Comparison of ENCODE assay signal across 12 cellular contexts in the genomic region with DNA sequence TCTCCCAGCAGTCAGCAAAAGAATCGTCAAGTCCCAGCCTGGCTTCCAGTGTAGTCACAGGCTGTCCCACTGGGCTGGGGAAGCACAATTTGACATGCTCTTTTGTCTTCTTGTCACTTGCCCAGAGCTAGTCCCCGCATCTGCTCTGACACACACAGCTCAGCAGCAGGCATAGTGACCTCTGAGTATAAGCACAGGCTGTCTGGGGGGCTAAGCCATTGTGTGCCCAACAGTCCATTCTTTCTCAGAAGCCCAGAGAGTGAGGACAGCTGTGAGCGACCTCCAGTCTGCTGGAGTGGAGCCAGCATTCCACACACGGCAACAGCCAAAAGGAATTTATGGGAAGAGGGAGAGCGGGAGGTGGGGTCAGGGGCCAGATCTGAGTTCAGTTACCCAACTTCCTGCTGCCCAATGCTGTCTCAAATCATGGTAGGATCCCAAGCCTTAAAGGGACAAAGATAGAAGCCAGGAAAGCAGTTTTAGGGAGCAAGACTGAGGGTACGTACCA. TPM values are rescaled to one million over a fixed set of nuclear protein-coding genes. Genes with fewer than 3 reads are reported as not detected.
DNase-seq lines count a peak whose midpoint lies in the region; ATAC-seq and TF ChIP-seq lines count a peak whose summit lies in the region.
"Had no signal": no experiment of that assay in that cellular context is flagged by ENCODE, and none has a peak within 500 bp of the region (broad histone marks: within the 10 kb centered on the region; RNA-seq: fewer than 3 reads in every experiment).

No MANE protein-coding gene starts in this region.

- WGBS in H9 (ENCODE audit: extremely low coverage, insufficient read length, low lambda C conversion rate) = no CpG with 5 or more reads among the region's 6 CpGs

- H3K4ac ChIP-seq in H9 (ENCODE audit: low read depth, low read length) = no peak overlapping the region

- H2BK15ac ChIP-seq in H9 (ENCODE audit: low read depth, low read length) = no peak overlapping the region

- no peak overlapping the region for H2BK20ac ChIP-seq in H9 (ENCODE audit: low read depth, low read length, poor library complexity, severe bottlenecking)

- intact Hi-C loops in left ventricle myocardium inferior (cut with micrococcal nuclease) (no loop called here), OCI-LY7 (cut with micrococcal nuclease; ENCODE audit: unreplicated experiment) (no loop called here)

- H3K79me2 ChIP-seq in H9 (ENCODE audit: insufficient read depth, low read length) (no peaks in the 10 kb centered on the region), OCI-LY7 (ENCODE audit: insufficient read depth, low read depth, low read length) (no peaks in the 10 kb centered on the region)

- no peaks in the 10 kb centered on the region for H3K36me3 Mint-ChIP-seq in H9 (ENCODE audit: insufficient read depth in 1 of 3, low read depth in 3 of 3)

- no peak overlapping the region for H3K9ac ChIP-seq in H9 (ENCODE audit: extremely low read depth, insufficient read length, low read length)

- no peaks in the 10 kb centered on the region for H3K23me2 ChIP-seq in H9 (ENCODE audit: insufficient read length, low read depth, low read length, poor library complexity, severe bottlenecking)

- ATAC-seq in GM18502 (IDR thresholded peaks at IDR 0.05; ENCODE audit: poor library complexity, unreplicated experiment) (no peak), HG02623 (IDR thresholded peaks at IDR 0.05; ENCODE audit: unreplicated experiment) (no peak)

- H2AK5ac ChIP-seq in H9 (ENCODE audit: insufficient read length, low read length) = no peak overlapping the region

- no peak overlapping the region for H3K14ac ChIP-seq in H9 (ENCODE audit: insufficient read depth, low read length)

- BruUV-seq in OCI-LY7 (replicated peaks; lab: Mats Ljungman, UMichigan) = no TSS peak

- H3K4me1 ChIP-seq in H9 (ENCODE audit: insufficient read depth, low read length) (no peaks in the 10 kb centered on the region), left ventricle myocardium inferior (peaks cover 27% of the 10 kb centered on the region), OCI-LY7 (ENCODE audit: insufficient read depth, low read length, poor library complexity, severe bottlenecking) (no peaks in the 10 kb centered on the region)

- POLR2A ChIA-PET in OCI-LY7 (lab: Charles Lee) = no interaction called here

- H4K20me1 ChIP-seq in H9 (ENCODE audit: control insufficient read depth, insufficient read depth, insufficient read length) (no peaks in the 10 kb centered on the region), OCI-LY7 (ENCODE audit: insufficient read depth, low read length) (no peaks in the 10 kb centered on the region)

- H3K27ac ChIP-seq in H9 (ENCODE audit: insufficient read length, low read depth, low read length) (no peak overlapping the region), left ventricle myocardium inferior (replicated peaks) (peak overlapping the region; percentile 23), OCI-LY7 (ENCODE audit: low read depth, low read length, poor library complexity, severe bottlenecking) (no peak overlapping the region)
- H3K27ac ChIP-seq: thoracic aorta had no signal

- CTCF ChIA-PET in OCI-LY7 (lab: Charles Lee; ENCODE audit: unreplicated experiment) = no interaction called here

- H2BK12ac ChIP-seq in H9 (ENCODE audit: insufficient read length, low read depth, low read length) = no peak overlapping the region

- no peak overlapping the region for H3K4me3 Mint-ChIP-seq in H9
- H3K4me3 Mint-ChIP-seq: IgD-negative memory B cell had no signal

- H3K56ac ChIP-seq in H9 (ENCODE audit: insufficient read length, low read depth, low read length) = no peak overlapping the region

- no peak overlapping the region for H4K91ac ChIP-seq in H9 (ENCODE audit: insufficient read length, low read depth, low read length)

- no peaks in the 10 kb centered on the region; the same call in 1 of the 2 replicates for H3K27me3 Mint-ChIP-seq in H9 (ENCODE audit: low read depth)

- peak; percentile 39 for DNase-seq in H9
- DNase-seq in T1000 (lab: John Stamatoyannopoulos, UW) = peak; percentile 18
- peak; percentile 44 for DNase-seq in left ventricle myocardium inferior
- peak; percentile 72 for DNase-seq in retina
- DNase-seq in OCI-LY7 (ENCODE audit: low spot score) = no peak
- no peak for DNase-seq in NCI-H2029 (lab: John Stamatoyannopoulos, UW)
- DNase-seq: activated effector memory CD4-positive, alpha-beta T cell treated with Interleukin-2 at 50 U/mL for 16 hours; SW 1271 had no signal

- H3K4me3 ChIP-seq in left ventricle myocardium inferior (no peak overlapping the region), OCI-LY7 (ENCODE audit: low read depth, low read length, poor library complexity, severe bottlenecking) (no peak overlapping the region)
- H3K4me3 ChIP-seq: thoracic aorta had no signal

- H2BK120ac ChIP-seq in H9 (ENCODE audit: low read depth, low read length, poor library complexity, severe bottlenecking) = no peak overlapping the region

- H3T11ph ChIP-seq in H9 (ENCODE audit: low read length) = no peak overlapping the region

- H3K4me2 ChIP-seq in H9 (ENCODE audit: insufficient read depth, insufficient read length, low read length) (no peak overlapping the region), OCI-LY7 (ENCODE audit: low read length) (no peak overlapping the region)

- H3K9me2 ChIP-seq in OCI-LY7 (ENCODE audit: insufficient read depth, low read length) = no peaks in the 10 kb centered on the region

- H3K4me1 Mint-ChIP-seq in H9 = peaks cover 18 to 28% of the 10 kb centered on the region in 2 experiments
- H3K4me1 Mint-ChIP-seq: IgD-negative memory B cell had no signal

- no peaks in the 10 kb centered on the region; a peak in 1 of 5 replicates for H3K9me3 Mint-ChIP-seq in H9

- no peak overlapping the region for H3K23ac ChIP-seq in H9 (ENCODE audit: insufficient read length, low read depth, low read length)

- no peak overlapping the region for H4K8ac ChIP-seq in H9 (replicated peaks; ENCODE audit: insufficient read length, low read depth, low read length)

- no peak overlapping the region for H2BK5ac ChIP-seq in H9 (ENCODE audit: insufficient read length, low read length)

- no peaks in the 10 kb centered on the region for H3K79me1 ChIP-seq in H9 (ENCODE audit: insufficient read depth, low read depth, low read length, poor library complexity, severe bottlenecking)

- H3K27me3 ChIP-seq in H9 (ENCODE audit: insufficient read depth, low read length) (no peaks in the 10 kb centered on the region), left ventricle myocardium inferior (ENCODE audit: low read depth) (no peaks in the 10 kb centered on the region)

- no peak overlapping the region for H2AFZ ChIP-seq in H9 (ENCODE audit: low read length)
- H2AFZ ChIP-seq in OCI-LY7 (ENCODE audit: low read length) = no peak overlapping the region

- no peak overlapping the region for H4K5ac ChIP-seq in H9 (ENCODE audit: insufficient read length, low read depth, low read length)

- H3K18ac ChIP-seq in H9 (ENCODE audit: insufficient read length, low read depth, low read length) = no peak overlapping the region

- H3K9me3 ChIP-seq in H9 (ENCODE audit: control insufficient read depth, low read depth, low read length) (no peaks in the 10 kb centered on the region), left ventricle myocardium inferior (replicated peaks) (no peaks in the 10 kb centered on the region), OCI-LY7 (ENCODE audit: low read length) (no peaks in the 10 kb centered on the region)
- H3K9me3 ChIP-seq: thoracic aorta had no signal

- no peak overlapping the region for H3K27ac Mint-ChIP-seq in H9
- H3K27ac Mint-ChIP-seq: IgD-negative memory B cell had no signal

- H3K36me3 ChIP-seq in left ventricle myocardium inferior = no peaks in the 10 kb centered on the region
- no peaks in the 10 kb centered on the region for H3K36me3 ChIP-seq in OCI-LY7 (ENCODE audit: insufficient read depth, low read length)
- H3K36me3 ChIP-seq: thoracic aorta had no signal

- no peak for TF ChIP-seq CTCF in H9 (conservative IDR thresholded peaks at IDR 0.05)
- TF ChIP-seq CTCF in left ventricle myocardium inferior (IDR thresholded peaks at IDR 0.05; ENCODE audit: borderline replicate concordance) = no peak
- no peak for TF ChIP-seq CTCF in OCI-LY7 (conservative IDR thresholded peaks at IDR 0.05; ENCODE audit: low read length)

RNA-seq across cellular contexts. Expression of a gene that starts 59.8 kb away (rescaled TPM):
- total RNA-seq in H9 (2021) (183 and 184 TPM in 2 replicates), left ventricle myocardium inferior (461 TPM), OCI-LY7 (2022) (127 and 144 TPM in 2 replicates)
- total RNA-seq in OCI-LY7 (2014; rRNA removed; shearing (Covaris generic)) = 48.5 and 67.5 TPM in 2 replicates

Comparison
In these comparisons a context has a peak if more than half of its experiments do, and no peak if none do; other contexts are left out.
1. DNase-seq: peak in H9 (single experiment), T1000 (single experiment), left ventricle myocardium inferior (single experiment) and retina (single experiment); none in OCI-LY7 (single experiment) and NCI-H2029 (single experiment).